26 cellular contexts compared by ENCODE assay signal in the genomic region with DNA sequence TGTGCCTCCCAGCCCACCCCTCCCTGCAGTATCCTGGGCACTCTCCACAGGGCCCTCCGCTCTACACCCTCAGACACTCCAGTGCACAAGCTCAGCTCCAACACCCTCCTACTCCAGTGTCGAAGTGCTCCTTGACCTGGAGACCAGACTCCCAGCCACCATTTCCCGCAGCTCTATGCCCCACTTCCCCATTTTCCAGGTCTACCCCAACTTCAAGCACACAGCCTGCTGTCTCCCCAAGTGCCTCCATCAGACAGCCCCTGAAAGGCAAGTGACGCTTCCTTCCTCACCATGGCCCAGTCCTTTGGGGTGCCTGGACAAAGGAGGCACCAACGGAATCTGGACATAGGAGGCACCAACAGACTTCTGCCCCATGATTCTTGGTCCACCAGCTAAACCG.
"Had no signal": no experiment of that assay in that cellular context is flagged by ENCODE, and none has a peak within 500 bp of the region (broad histone marks: within the 10 kb centered on the region; RNA-seq: fewer than 3 reads in every experiment).

No MANE protein-coding gene starts in this region.

- H3K9me3 Mint-ChIP-seq: activated naive CD4-positive, alpha-beta T cell treated with anti-CD3 and anti-CD28 coated beads, Interleukin-2, amount 50 U/mL, for 72 hours; natural killer cell treated with Interleukin-12 subunit alpha and Interleukin-12 subunit beta and Interleukin-15 and Interleukin-18, amount 100 ng/mL, for 72 hours; T-cell; T-helper 2 cell treated with Interferon-gamma antibody and Interleukin-4, amounts not matched to agents 5 μg/mL and 100 μg/mL, for 36 hours had no signal

- H3K4me3 ChIP-seq: esophagus muscularis mucosa, heart right ventricle, left ventricle myocardium inferior, lung, mucosa of descending colon, right lobe of liver, skin epidermis, suprapubic skin, tibial artery, upper lobe of right lung had no signal

- H3K9me3 ChIP-seq: esophagus muscularis mucosa, heart right ventricle, left ventricle myocardium inferior, mucosa of descending colon, neutrophil, right lobe of liver, suprapubic skin, tibial artery, upper lobe of right lung had no signal

- H3K36me3 Mint-ChIP-seq: natural killer cell treated with Interleukin-12 subunit alpha and Interleukin-12 subunit beta and Interleukin-15 and Interleukin-18, amount 100 ng/mL, for 72 hours had no signal

- H3K4me1 ChIP-seq: esophagus muscularis mucosa, foreskin keratinocyte, heart right ventricle, left ventricle myocardium inferior, right lobe of liver, suprapubic skin, tibial artery, upper lobe of right lung had no signal

- H3K27ac Mint-ChIP-seq: natural killer cell treated with Interleukin-12 subunit alpha and Interleukin-12 subunit beta and Interleukin-15 and Interleukin-18, amount 100 ng/mL, for 72 hours; T-helper 2 cell treated with Interferon-gamma antibody and Interleukin-4, amounts not matched to agents 5 μg/mL and 100 μg/mL, for 36 hours had no signal

- DNase-seq: activated CD4-positive, alpha-beta T cell treated with anti-CD3 and anti-CD28 coated beads for 4 hours; activated CD4-positive, alpha-beta T cell treated with anti-CD3 and anti-CD28 coated beads, Interleukin-2, amount 50 U/mL, for 48 hours; activated CD8-positive, alpha-beta memory T cell treated with anti-CD3 and anti-CD28 coated beads for 24 hours; activated gamma-delta T cell treated with Interleukin-2 at 50 U/mL for 16 hours; brain microvascular endothelial cell; cortex of kidney; foreskin keratinocyte; heart right ventricle; left ventricle myocardium inferior; mucosa of descending colon; right lobe of liver; stimulated activated CD4-positive, alpha-beta T cell treated with anti-CD3 and anti-CD28 coated beads, Interleukin-12 subunit alpha, Interleukin-12 subunit beta, amount 100 ng/mL, for 4 hours; stimulated activated CD4-positive, alpha-beta T cell treated with anti-CD3 and anti-CD28 coated beads, Interleukin-4, amount 100 ng/mL, for 1 hour; T-cell; upper lobe of right lung had no signal

- H3K27me3 ChIP-seq: brain microvascular endothelial cell, esophagus muscularis mucosa, foreskin keratinocyte, heart right ventricle, neutrophil, right lobe of liver, suprapubic skin, tibial artery, upper lobe of right lung had no signal

- ATAC-seq: activated naive CD4-positive, alpha-beta T cell treated with anti-CD3 and anti-CD28 coated beads, Interleukin-2, amount 50 U/mL, for 72 hours; foreskin keratinocyte; heart right ventricle; mucosa of descending colon; natural killer cell treated with Interleukin-12 subunit alpha and Interleukin-12 subunit beta and Interleukin-15 and Interleukin-18, amount 100 ng/mL, for 72 hours; right lobe of liver; T-cell; upper lobe of right lung had no signal

- H3K36me3 ChIP-seq: brain microvascular endothelial cell, left ventricle myocardium inferior, right lobe of liver, upper lobe of right lung had no signal

- H3K4me3 Mint-ChIP-seq: natural killer cell treated with Interleukin-12 subunit alpha and Interleukin-12 subunit beta and Interleukin-15 and Interleukin-18, amount 100 ng/mL, for 72 hours; T-cell; T-helper 2 cell treated with Interferon-gamma antibody and Interleukin-4, amounts not matched to agents 5 μg/mL and 100 μg/mL, for 36 hours had no signal

- H3K27ac ChIP-seq: brain microvascular endothelial cell, esophagus muscularis mucosa, foreskin keratinocyte, heart right ventricle, left ventricle myocardium inferior, neutrophil, right lobe of liver, skin epidermis, suprapubic skin, tibial artery, upper lobe of right lung, VCaP had no signal

- H3K27me3 Mint-ChIP-seq: natural killer cell treated with Interleukin-12 subunit alpha and Interleukin-12 subunit beta and Interleukin-15 and Interleukin-18, amount 100 ng/mL, for 72 hours; progenitor cell of endocrine pancreas; T-cell had no signal
